Comparison of ENCODE assay signal across 8 cellular contexts in the genomic region with DNA sequence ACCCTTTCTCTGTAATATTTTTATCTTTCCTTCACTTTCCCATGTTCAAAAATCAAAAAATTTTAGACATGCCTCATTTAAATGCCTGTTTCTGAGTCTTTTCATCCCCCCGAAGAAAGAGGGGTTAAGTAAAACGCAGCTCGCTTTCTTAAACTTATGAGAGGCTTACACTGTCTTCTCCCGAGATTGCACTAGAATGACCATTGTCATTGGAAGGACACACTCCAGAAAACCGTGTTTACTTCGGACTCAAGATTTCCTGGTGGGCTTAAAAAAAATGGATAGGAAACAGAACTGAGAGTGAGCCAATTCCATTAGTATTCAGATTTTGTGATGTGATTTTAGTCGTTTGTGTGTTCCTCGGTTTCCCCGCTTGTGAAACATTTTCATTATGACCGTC. TPM values are rescaled to one million over a fixed set of nuclear protein-coding genes. Genes with fewer than 3 reads are reported as not detected.
DNase-seq lines count a peak whose midpoint lies in the region; ATAC-seq, FAIRE-seq and TF ChIP-seq lines count a peak whose summit lies in the region.

No MANE protein-coding gene starts in this region.

- H2BK20ac ChIP-seq in IMR-90 (ENCODE audit: low read depth, low read length): no peak overlapping the region

- peaks cover 26% of the 10 kb centered on the region for H3K27me3 Mint-ChIP-seq in dendritic cell treated with granulocyte-macrophage colony-stimulating factor and Interleukin-4, amounts not matched to agents 40 ng/mL and 50 ng/mL, for 4 days
- H3K27me3 Mint-ChIP-seq in naive thymus-derived CD8-positive, alpha-beta T cell: peaks cover 0 to 10% (median 7%) of the 10 kb centered on the region in 5 donors

- no peak for TF ChIP-seq POLR2A in IMR-90 (IDR thresholded peaks at IDR 0.05; ENCODE audit: low read depth, low read length)
- no peak for TF ChIP-seq POLR2A in H54 (IDR thresholded peaks at IDR 0.05; ENCODE audit: low read depth, low read length)

- no peak overlapping the region; a peak in 1 of 4 replicates for H4K8ac ChIP-seq in IMR-90 (ENCODE audit: low read depth in 2 of 2, low read length in 2 of 2)

- CTCF ChIA-PET in AG04449 (lab: Yijun Ruan, JAX) (interaction anchor here (2.0 to 2.2 kb wide), 2 partner anchors 19 to 183 kb away, joined by 4 to 6 read pairs; no protein-coding TSS in a partner anchor), IMR-90 (lab: Yijun Ruan, JAX) (interaction anchor here (0.7 kb wide), 1 partner anchor 528 kb away, joined by 3 read pairs; no protein-coding TSS in a partner anchor)

- no peak overlapping the region for H2AK5ac ChIP-seq in IMR-90 (ENCODE audit: low read depth, low read length)

- in situ Hi-C loops in IMR-90 (cut with MboI; ENCODE audit: low sequenced_read_pairs): loop anchor here (25.0 kb wide), 1 partner anchor 764 kb away; the partner anchor contains the start of gene CPOX

- H3K9me3 ChIP-seq in IMR-90 (ENCODE audit: control insufficient read depth, insufficient read depth, low read length): no peaks in the 10 kb centered on the region

- no peak for TF ChIP-seq RAD21 in IMR-90 (IDR thresholded peaks at IDR 0.05; ENCODE audit: low read length)

- H3K79me1 ChIP-seq in IMR-90 (ENCODE audit: low read depth in 1 of 2, low read length in 2 of 2): peaks cover 20 to 23% of the 10 kb centered on the region in 2 experiments

- peak overlapping the region; percentile 99 for H3K4me3 Mint-ChIP-seq in dendritic cell treated with granulocyte-macrophage colony-stimulating factor and Interleukin-4, amounts not matched to agents 40 ng/mL and 50 ng/mL, for 4 days
- peak overlapping the region; percentile 87 to 96 (median 94) for H3K4me3 Mint-ChIP-seq in naive thymus-derived CD8-positive, alpha-beta T cell

- no TSS peak for BruUV-seq in IMR-90 (replicated peaks; lab: Mats Ljungman, UMichigan)

- H3K56ac ChIP-seq in IMR-90 (ENCODE audit: extremely low read depth, insufficient read depth, low read length): no peak overlapping the region

- no peak for TF ChIP-seq CTCF in AG04449 (IDR thresholded peaks at IDR 0.05; ENCODE audit: insufficient read depth, low read length, missing control alignments)
- no peak for TF ChIP-seq CTCF in IMR-90 (conservative IDR thresholded peaks at IDR 0.05; ENCODE audit: low read depth, low read length)

- no peaks in the 10 kb centered on the region for H3K9me3 Mint-ChIP-seq in dendritic cell treated with granulocyte-macrophage colony-stimulating factor and Interleukin-4, amounts not matched to agents 40 ng/mL and 50 ng/mL, for 4 days
- H3K9me3 Mint-ChIP-seq in naive thymus-derived CD8-positive, alpha-beta T cell: no peaks in the 10 kb centered on the region

- WGBS in IMR-90 (ENCODE audit: extremely low coverage in 2 of 2, insufficient read length in 1 of 2), 2 experiments: no CpG with 5 or more reads among the region's 10 CpGs

- no peaks in the 10 kb centered on the region for H3K36me3 ChIP-seq in IMR-90 (ENCODE audit: control insufficient read depth, insufficient read depth, low read length)

- H2AK9ac ChIP-seq in IMR-90 (replicated peaks; ENCODE audit: low read depth, low read length, poor library complexity): no peak overlapping the region

- peak overlapping the region; percentile 63 for H3K4me2 ChIP-seq in IMR-90 (ENCODE audit: low read depth, low read length)

- 0 out of 2 replicates have a peak overlapping the region, but pooled peaks have one; percentile 48 for H3K14ac ChIP-seq in IMR-90 (replicated peaks; ENCODE audit: low read depth, low read length)

- no peak overlapping the region for H4K5ac ChIP-seq in IMR-90 (ENCODE audit: low read depth, low read length)

- no peak overlapping the region for H2BK15ac ChIP-seq in IMR-90 (ENCODE audit: low read depth, low read length)

- H3K27ac ChIP-seq in IMR-90 (ENCODE audit: insufficient read depth, low read length): no peak overlapping the region

- H2AFZ ChIP-seq in IMR-90 (replicated peaks; ENCODE audit: low read length, poor library complexity): no peak overlapping the region

- H4K20me1 ChIP-seq in IMR-90 (ENCODE audit: insufficient read depth, low read length): no peaks in the 10 kb centered on the region

- no peaks in the 10 kb centered on the region for H3K9me1 ChIP-seq in IMR-90 (ENCODE audit: insufficient read depth, low read length)

- H3K4me3 ChIP-seq in AG04449 (ENCODE audit: low read depth, low read length) (peak overlapping the region; percentile 76), IMR-90 (ENCODE audit: insufficient read depth, low read depth, low read length) (peak overlapping the region; percentile 83)

- dilution Hi-C loops in IMR-90 (cut with HindIII; ENCODE audit: low sequenced_read_pairs, unreplicated experiment): loop anchor here (25.0 kb wide), 1 partner anchor 189 kb away; no protein-coding TSS in a partner anchor

- H3K27ac Mint-ChIP-seq in dendritic cell treated with granulocyte-macrophage colony-stimulating factor and Interleukin-4, amounts not matched to agents 40 ng/mL and 50 ng/mL, for 4 days: peak overlapping the region; percentile 88
- H3K27ac Mint-ChIP-seq in naive thymus-derived CD8-positive, alpha-beta T cell: peak overlapping the region in 5 of 10 donors; percentile 10 to 93 (median 62)

- no peak overlapping the region for H3K4ac ChIP-seq in IMR-90 (ENCODE audit: low read depth, low read length)

- peaks cover 3% of the 10 kb centered on the region for H3K4me1 ChIP-seq in IMR-90 (ENCODE audit: control insufficient read depth, insufficient read depth, low read length)

- peaks cover 7% of the 10 kb centered on the region for H3K36me3 Mint-ChIP-seq in dendritic cell treated with granulocyte-macrophage colony-stimulating factor and Interleukin-4, amounts not matched to agents 40 ng/mL and 50 ng/mL, for 4 days (ENCODE audit: low read depth)
- no peaks in the 10 kb centered on the region for H3K36me3 Mint-ChIP-seq in naive thymus-derived CD8-positive, alpha-beta T cell

- POLR2A ChIA-PET in AG04449 (lab: Yijun Ruan, JAX) (no interaction called here), IMR-90 (lab: Charles Lee; ENCODE audit: unreplicated experiment) (no interaction called here)
- POLR2A ChIA-PET in naive thymus-derived CD8-positive, alpha-beta T cell (lab: Charles Lee): interaction anchor here (2.1 kb wide), 1 partner anchor 10 kb away, joined by 5 read pairs; no protein-coding TSS in a partner anchor

- peaks cover 26% of the 10 kb centered on the region for H3K4me1 Mint-ChIP-seq in dendritic cell treated with granulocyte-macrophage colony-stimulating factor and Interleukin-4, amounts not matched to agents 40 ng/mL and 50 ng/mL, for 4 days (ENCODE audit: low read depth)
- peaks cover 10 to 24% (median 20%) of the 10 kb centered on the region in 4 donors for H3K4me1 Mint-ChIP-seq in naive thymus-derived CD8-positive, alpha-beta T cell

- H3K18ac ChIP-seq in IMR-90 (ENCODE audit: low read depth, low read length): no peak overlapping the region

- no peaks in the 10 kb centered on the region for H3K27me3 ChIP-seq in IMR-90 (ENCODE audit: control insufficient read depth, insufficient read depth, low read length)

- no peak overlapping the region for H2BK120ac ChIP-seq in IMR-90 (ENCODE audit: low read depth, low read length)

- H2BK5ac ChIP-seq in IMR-90 (ENCODE audit: low read depth, low read length, poor library complexity, severe bottlenecking): no peak overlapping the region

- DNase-seq in AG04449 (ENCODE audit: low read depth, low spot score): no peak
- DNase-seq in IMR-90: no peak
- no peak for DNase-seq in naive thymus-derived CD8-positive, alpha-beta T cell
- no peak for DNase-seq in stimulated activated CD8-positive, alpha-beta memory T cell treated with anti-CD3 and anti-CD28 coated beads, Interleukin-4, amount 100 ng/mL, for 48 hours
- no peak for DNase-seq in H54 (ENCODE audit: insufficient read length, low spot score)
- no peak for DNase-seq in amniotic stem cell (lab: John Stamatoyannopoulos, UW)

- H4K91ac ChIP-seq in IMR-90 (ENCODE audit: insufficient read depth, low read depth, low read length): no peak overlapping the region

- no peak for FAIRE-seq in H54 (lab: Jason Lieb, UNC)

- H3K23ac ChIP-seq in IMR-90 (ENCODE audit: low read depth, low read length): no peak overlapping the region

- intact Hi-C loops in IMR-90 (cut with micrococcal nuclease): loop anchor here (2.0 to 5.0 kb wide), 3 partner anchors 50 to 148 kb away; no protein-coding TSS in a partner anchor
- intact Hi-C loops in dendritic cell treated with granulocyte-macrophage colony-stimulating factor and Interleukin-4, amounts not matched to agents 40 ng/mL and 50 ng/mL, for 4 days (cut with micrococcal nuclease): loop anchor here (5.0 to 10.0 kb wide), 2 partner anchors 149 to 702 kb away; partner anchors contain the start of genes CLDND1 and RIOX2

- H3K9ac ChIP-seq in IMR-90 (ENCODE audit: low read depth, low read length): peak overlapping the region; percentile 76; the same call in 1 of the 2 replicates

- ATAC-seq in IMR-90 (ENCODE audit: low read depth): no peak
- no peak for ATAC-seq in naive thymus-derived CD8-positive, alpha-beta T cell
- ATAC-seq in HG02852 (IDR thresholded peaks at IDR 0.05; ENCODE audit: unreplicated experiment): no peak

TF ChIP-seq in IMR-90, 13 proteins besides CTCF, POLR2A, EP300 and RAD21 (continues in another document):
- no peak for TF ChIP-seq MAFK (IDR thresholded peaks at IDR 0.05; ENCODE audit: low read depth, low read length)
- TF ChIP-seq FOS (IDR thresholded peaks at IDR 0.05; ENCODE audit: low read depth, low read length): no peak
- TF ChIP-seq MAZ (IDR thresholded peaks at IDR 0.05; ENCODE audit: borderline replicate concordance, low read depth, low read length): no peak
- TF ChIP-seq BHLHE40 (IDR thresholded peaks at IDR 0.05; ENCODE audit: low read depth, low read length): no peak

RNA-seq across cellular contexts. Expression of gene CRYBG3, which starts 1.3 kb away (rescaled TPM):
- 23.9 and 26.2 TPM in 2 replicates for total RNA-seq in IMR-90 (2012; rRNA removed)
- 4.2 and 4.9 TPM in 2 replicates for polyA plus RNA-seq in IMR-90 (2012; rRNA removed)
- 0.94 and 0.95 TPM in 2 replicates for polyA plus RNA-seq in IMR-90 (2012; cell fraction: cytosol; rRNA removed)
- polyA plus RNA-seq in IMR-90 (2012; cell fraction: nucleus; rRNA removed; ENCODE audit: low replicate concordance): 2.0 and 15.2 TPM in 2 replicates
- 1 to 10 TPM; 2.9 to 3.3 TPM for total RNA-seq in naive thymus-derived CD8-positive, alpha-beta T cell
- polyA plus RNA-seq in naive thymus-derived CD8-positive, alpha-beta T cell: under 1 TPM; 0.15 to 0.90 (median 0.48) TPM

RNA-seq across cellular contexts. Expression of gene ARL6, which starts 58.5 kb away (rescaled TPM):
- total RNA-seq in IMR-90 (2012; rRNA removed): 3.4 and 11.7 TPM in 2 replicates
- polyA plus RNA-seq in IMR-90 (2012; rRNA removed): 2.1 and 3.1 TPM in 2 replicates
- polyA plus RNA-seq in IMR-90 (2012; cell fraction: cytosol; rRNA removed): 1.2 and 1.5 TPM in 2 replicates
- polyA plus RNA-seq in IMR-90 (2012; cell fraction: nucleus; rRNA removed; ENCODE audit: low replicate concordance): 0.88 and 1.9 TPM in 2 replicates
- total RNA-seq in naive thymus-derived CD8-positive, alpha-beta T cell: 1 to 10 TPM; 3.8 to 4.8 TPM
- polyA plus RNA-seq in naive thymus-derived CD8-positive, alpha-beta T cell: 1 to 10 TPM; 2.3 to 3.3 (median 2.7) TPM
